In the genomic region with DNA sequence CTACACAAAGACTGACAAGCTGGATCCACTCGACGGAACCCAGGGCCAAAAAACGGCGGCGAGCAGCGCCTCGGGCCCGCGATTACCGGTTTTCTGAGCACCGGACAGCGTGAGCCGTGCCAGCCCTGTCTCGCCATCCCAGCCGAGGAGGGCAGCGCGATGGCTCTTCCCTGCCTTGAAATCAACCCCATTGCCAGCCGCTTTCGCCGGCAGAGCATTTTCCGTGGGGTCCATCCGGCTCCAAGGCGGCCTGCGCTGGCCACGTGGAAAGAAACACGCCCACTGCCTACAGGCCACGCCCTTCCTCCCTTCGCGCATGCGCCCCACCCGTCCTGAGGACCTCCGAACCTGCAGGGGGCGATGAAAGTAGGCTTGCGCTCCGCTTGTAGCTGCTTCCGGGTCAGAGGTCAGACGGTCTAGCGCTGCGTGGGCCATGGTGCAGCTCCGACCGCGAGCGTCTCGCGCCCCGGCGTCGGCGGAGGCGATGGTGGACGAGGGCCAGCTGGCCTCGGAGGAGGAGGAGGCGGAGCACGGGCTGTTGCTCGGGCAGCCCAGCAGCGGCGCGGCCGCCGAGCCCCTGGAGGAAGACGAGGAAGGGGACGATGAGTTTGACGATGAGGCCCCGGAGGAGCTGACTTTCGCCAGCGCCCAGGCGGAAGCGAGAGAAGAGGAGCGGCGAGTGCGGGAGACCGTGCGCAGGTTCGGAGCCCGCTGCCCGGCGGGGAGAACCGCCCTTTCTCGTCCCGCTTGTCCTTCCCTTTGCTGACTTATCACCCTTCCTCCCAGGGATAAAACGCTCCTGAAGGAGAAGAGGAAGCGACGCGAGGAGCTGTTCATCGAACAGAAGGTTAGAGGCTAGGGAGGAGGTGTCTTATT, we compare ENCODE assay signal across 1 cellular context.
TF ChIP-seq lines count a peak whose summit lies in the region.

TSS of gene NOL7 (plus strand) at position 410 of the 876 bp plus-strand sequence. CDS start at position 434, 24 bp downstream.

TF ChIP-seq in IMR-90, 13 proteins besides CTCF, POLR2A, EP300 and RAD21 (continued from another document):
- no peak for TF ChIP-seq ELK1 (IDR thresholded peaks at IDR 0.05; ENCODE audit: borderline replicate concordance, low read depth, low read length)
- peak; percentile 99 for TF ChIP-seq MXI1 (IDR thresholded peaks at IDR 0.05; ENCODE audit: borderline replicate concordance, low read depth, low read length)
- TF ChIP-seq USF2 (IDR thresholded peaks at IDR 0.05; ENCODE audit: low read depth, low read length): peak; percentile 81
- TF ChIP-seq CEBPB (IDR thresholded peaks at IDR 0.05; ENCODE audit: low read depth, low read length): no peak
- no peak for TF ChIP-seq RCOR1 (IDR thresholded peaks at IDR 0.05; ENCODE audit: insufficient replicate concordance, low read length)
- TF ChIP-seq CHD1 (IDR thresholded peaks at IDR 0.05; ENCODE audit: low read depth, low read length): 0 out of 2 replicates have a peak, but pooled peaks have one; percentile 39
- TF ChIP-seq MAFK (IDR thresholded peaks at IDR 0.05; ENCODE audit: low read depth, low read length): no peak
- peak; percentile 81; the same call in 1 of the 2 replicates for TF ChIP-seq MAZ (IDR thresholded peaks at IDR 0.05; ENCODE audit: borderline replicate concordance, low read depth, low read length)
- TF ChIP-seq FOS (IDR thresholded peaks at IDR 0.05; ENCODE audit: low read depth, low read length): no peak
- no peak for TF ChIP-seq SMC3 (IDR thresholded peaks at IDR 0.05; ENCODE audit: low read depth, low read length)
